In genomic region chr17:22384461-22384800, GRCh38 we compare ENCODE assay signal across 1 cellular context.
A peak's percentile ranks its signal among the peaks of the same experiment; 100 is the strongest.
TF ChIP-seq lines count a peak whose summit lies in the region.

No MANE protein-coding gene starts in this region.

TF ChIP-seq in K562, 482 proteins besides CTCF, POLR2A, EP300 and RAD21 (continued from another document):
- TF ChIP-seq THRB (CRISPR knock-in tag; conservative IDR thresholded peaks at IDR 0.05): peak; percentile 93; the same call in 1 of the 2 replicates
